Comparison of ENCODE assay signal across 21 cellular contexts in genomic region chr22:44179196-44179988, GRCh38. TPM values are rescaled to one million over a fixed set of nuclear protein-coding genes. Genes with fewer than 3 reads are reported as not detected.
DNase-seq lines count a peak whose midpoint lies in the region; FAIRE-seq and TF ChIP-seq lines count a peak whose summit lies in the region.
"Had no signal": no experiment of that assay in that cellular context is flagged by ENCODE, and none has a peak within 500 bp of the region (broad histone marks: within the 10 kb centered on the region; RNA-seq: fewer than 3 reads in every experiment).

No MANE protein-coding gene starts in this region.

- 73 to 78% methylated on average over 10 of the region's 10 CpGs for WGBS in ectodermal cell, 2 experiments

- DNase-seq in activated naive CD4-positive, alpha-beta T cell treated with anti-CD3 and anti-CD28 coated beads for 36 hours = no peak
- DNase-seq in superior temporal gyrus (ENCODE audit: extremely low spot score) (no peak), urothelium cell line (ENCODE audit: low spot score) (no peak)
- DNase-seq in CD8-positive, alpha-beta memory T cell = no peak
- DNase-seq: activated effector memory CD4-positive, alpha-beta T cell treated with anti-CD3 and anti-CD28 coated beads, Interleukin-2, amount 50 U/mL, for 16 hours; activated T-cell treated with anti-CD3 and anti-CD28 coated beads for 4 hours; brain microvascular endothelial cell; GOT3; left ventricle myocardium inferior; NCI-H146; NCI-H446; stimulated activated CD8-positive, alpha-beta memory T cell treated with anti-CD3 and anti-CD28 coated beads, Interleukin-4, amount 100 ng/mL, for 48 hours had no signal

- peak overlapping the region; percentile 77 for H3K4me2 ChIP-seq in Loucy (ENCODE audit: low read depth, low read length, poor library complexity, severe bottlenecking)
- H3K4me2 ChIP-seq: hepatocyte had no signal

- peaks cover 29% of the 10 kb centered on the region for H3K4me1 Mint-ChIP-seq in activated naive CD4-positive, alpha-beta T cell treated with anti-CD3 and anti-CD28 coated beads, Interleukin-2, amount 50 U/mL, for 24 hours
- peaks cover 15% of the 10 kb centered on the region for H3K4me1 Mint-ChIP-seq in activated naive CD4-positive, alpha-beta T cell treated with anti-CD3 and anti-CD28 coated beads for 36 hours (ENCODE audit: low read depth)
- H3K4me1 Mint-ChIP-seq in CD8-positive, alpha-beta memory T cell = peaks cover 18 to 30% (median 18%) of the 10 kb centered on the region in 3 donors

- H3K9me3 ChIP-seq in Loucy (ENCODE audit: insufficient read depth, low read depth, low read length) (no peaks in the 10 kb centered on the region), ectodermal cell (ENCODE audit: control insufficient read depth, low read length) (no peaks in the 10 kb centered on the region)
- H3K9me3 ChIP-seq in CD8-positive, alpha-beta memory T cell (ENCODE audit: low read length) = no peaks in the 10 kb centered on the region
- H3K9me3 ChIP-seq: esophagus muscularis mucosa, left ventricle myocardium inferior had no signal

- no peak overlapping the region for H3K4me3 Mint-ChIP-seq in activated naive CD4-positive, alpha-beta T cell treated with anti-CD3 and anti-CD28 coated beads, Interleukin-2, amount 50 U/mL, for 24 hours
- no peak overlapping the region for H3K4me3 Mint-ChIP-seq in activated naive CD4-positive, alpha-beta T cell treated with anti-CD3 and anti-CD28 coated beads for 36 hours
- peak overlapping the region in 1 of 7 donors; percentile 68 for H3K4me3 Mint-ChIP-seq in CD8-positive, alpha-beta memory T cell
- H3K4me3 Mint-ChIP-seq: neural crest cell had no signal

- H3K4me3 ChIP-seq in Loucy (ENCODE audit: low read length, poor library complexity, severe bottlenecking) = peak overlapping the region; percentile 89
- no peak overlapping the region for H3K4me3 ChIP-seq in ectodermal cell (ENCODE audit: insufficient read depth, low read depth, low read length)
- H3K4me3 ChIP-seq in CD8-positive, alpha-beta memory T cell (ENCODE audit: low read length) = no peak overlapping the region
- H3K4me3 ChIP-seq: esophagus muscularis mucosa, hepatocyte, left ventricle myocardium inferior had no signal

- peak overlapping the region; percentile 26 for H3K27ac ChIP-seq in ectodermal cell (ENCODE audit: insufficient read depth, low read depth, low read length, poor library complexity, severe bottlenecking)
- no peak overlapping the region for H3K27ac ChIP-seq in CD8-positive, alpha-beta memory T cell (ENCODE audit: low read depth, low read length)
- H3K27ac ChIP-seq: brain microvascular endothelial cell, esophagus muscularis mucosa, hepatocyte, left ventricle myocardium inferior had no signal

- H3K4me1 ChIP-seq in Loucy (ENCODE audit: insufficient read depth, low read length, poor library complexity, severe bottlenecking) (peaks cover 43% of the 10 kb centered on the region), ectodermal cell (ENCODE audit: control insufficient read depth, insufficient read depth, low read length) (peaks cover 22% of the 10 kb centered on the region)
- peaks cover 24% of the 10 kb centered on the region for H3K4me1 ChIP-seq in CD8-positive, alpha-beta memory T cell (ENCODE audit: insufficient read depth, low read length)
- H3K4me1 ChIP-seq: left ventricle myocardium inferior had no signal

- no peaks in the 10 kb centered on the region for H3K27me3 Mint-ChIP-seq in activated naive CD4-positive, alpha-beta T cell treated with anti-CD3 and anti-CD28 coated beads, Interleukin-2, amount 50 U/mL, for 24 hours
- no peaks in the 10 kb centered on the region for H3K27me3 Mint-ChIP-seq in activated naive CD4-positive, alpha-beta T cell treated with anti-CD3 and anti-CD28 coated beads for 36 hours (ENCODE audit: low read depth)
- no peaks in the 10 kb centered on the region for H3K27me3 Mint-ChIP-seq in CD8-positive, alpha-beta memory T cell
- H3K27me3 Mint-ChIP-seq: activated CD8-positive, alpha-beta T cell treated with anti-CD3 and anti-CD28 coated beads for 36 hours had no signal

- peaks cover 42% of the 10 kb centered on the region for H3K79me2 ChIP-seq in Loucy (ENCODE audit: insufficient read depth, low read length)
- H3K79me2 ChIP-seq: hepatocyte had no signal

- peaks cover 15% of the 10 kb centered on the region for H4K20me1 ChIP-seq in Loucy (ENCODE audit: insufficient read depth, low read length, poor library complexity, severe bottlenecking)

- no peak for TF ChIP-seq CTCF in Loucy (conservative IDR thresholded peaks at IDR 0.05; ENCODE audit: low read length)

- CTCF ChIA-PET in activated naive CD4-positive, alpha-beta T cell treated with anti-CD3 and anti-CD28 coated beads for 36 hours (lab: Charles Lee) = interaction anchor here (1.3 kb wide), 1 partner anchor 186 kb away, joined by 3 read pairs; no protein-coding TSS in a partner anchor
- CTCF ChIA-PET in CD8-positive, alpha-beta memory T cell (lab: Charles Lee) = no interaction called here

- no peaks in the 10 kb centered on the region for H3F3A ChIP-seq in Loucy (ENCODE audit: low read depth)

- H2AFZ ChIP-seq in Loucy (ENCODE audit: low read length) = no peak overlapping the region
- H2AFZ ChIP-seq: hepatocyte had no signal

- no peaks in the 10 kb centered on the region for H3K27me3 ChIP-seq in Loucy (ENCODE audit: insufficient read depth, low read length, poor library complexity, severe bottlenecking)
- no peaks in the 10 kb centered on the region for H3K27me3 ChIP-seq in ectodermal cell (ENCODE audit: control insufficient read depth, insufficient read depth, low read length, poor library complexity, severe bottlenecking)
- no peaks in the 10 kb centered on the region for H3K27me3 ChIP-seq in CD8-positive, alpha-beta memory T cell (ENCODE audit: insufficient read depth, low read length, poor library complexity, severe bottlenecking)
- H3K27me3 ChIP-seq: hepatocyte had no signal

- peak overlapping the region; percentile 35 for H3K27ac Mint-ChIP-seq in activated naive CD4-positive, alpha-beta T cell treated with anti-CD3 and anti-CD28 coated beads, Interleukin-2, amount 50 U/mL, for 24 hours
- no peak overlapping the region for H3K27ac Mint-ChIP-seq in activated naive CD4-positive, alpha-beta T cell treated with anti-CD3 and anti-CD28 coated beads for 36 hours
- H3K27ac Mint-ChIP-seq in CD8-positive, alpha-beta memory T cell = peak overlapping the region in 3 of 8 donors; percentile 10 to 57 (median 29)
- H3K27ac Mint-ChIP-seq: progenitor cell of endocrine pancreas had no signal

- intact Hi-C loops in activated naive CD4-positive, alpha-beta T cell treated with anti-CD3 and anti-CD28 coated beads for 36 hours (cut with micrococcal nuclease) = no loop called here

- H3K9ac ChIP-seq in Loucy (ENCODE audit: low read depth, low read length, poor library complexity, severe bottlenecking) = peak overlapping the region; percentile 96

- no peaks in the 10 kb centered on the region for H3K9me2 ChIP-seq in Loucy (replicated peaks; ENCODE audit: low read depth, low read length)

- no peaks in the 10 kb centered on the region; the same call in 1 of the 2 replicates for H3K36me3 ChIP-seq in Loucy (ENCODE audit: insufficient read depth, low read length)
- H3K36me3 ChIP-seq in ectodermal cell (ENCODE audit: control insufficient read depth, insufficient read depth, low read length) = no peaks in the 10 kb centered on the region
- peaks cover 6% of the 10 kb centered on the region for H3K36me3 ChIP-seq in CD8-positive, alpha-beta memory T cell (ENCODE audit: insufficient read depth, low read length)
- H3K36me3 ChIP-seq: brain microvascular endothelial cell, esophagus muscularis mucosa, left ventricle myocardium inferior had no signal

- POLR2A ChIA-PET in CD8-positive, alpha-beta memory T cell (lab: Charles Lee) = no interaction called here

- H3K36me3 Mint-ChIP-seq in activated naive CD4-positive, alpha-beta T cell treated with anti-CD3 and anti-CD28 coated beads, Interleukin-2, amount 50 U/mL, for 24 hours = no peaks in the 10 kb centered on the region
- peaks cover 4% of the 10 kb centered on the region for H3K36me3 Mint-ChIP-seq in activated naive CD4-positive, alpha-beta T cell treated with anti-CD3 and anti-CD28 coated beads for 36 hours (ENCODE audit: low read depth)
- peaks cover 0 to 21% (median 0%) of the 10 kb centered on the region in 3 donors for H3K36me3 Mint-ChIP-seq in CD8-positive, alpha-beta memory T cell

- no peak for FAIRE-seq in urothelium cell line (lab: Jason Lieb, UNC)
- FAIRE-seq: frontal cortex had no signal

- H3K9me3 Mint-ChIP-seq in activated naive CD4-positive, alpha-beta T cell treated with anti-CD3 and anti-CD28 coated beads, Interleukin-2, amount 50 U/mL, for 24 hours = no peaks in the 10 kb centered on the region
- no peaks in the 10 kb centered on the region for H3K9me3 Mint-ChIP-seq in activated naive CD4-positive, alpha-beta T cell treated with anti-CD3 and anti-CD28 coated beads for 36 hours
- no peaks in the 10 kb centered on the region for H3K9me3 Mint-ChIP-seq in CD8-positive, alpha-beta memory T cell
- H3K9me3 Mint-ChIP-seq: activated CD8-positive, alpha-beta T cell treated with anti-CD3 and anti-CD28 coated beads for 36 hours; neural crest cell had no signal

RNA-seq across cellular contexts. Expression of gene PARVG, which starts 1.3 kb away (rescaled TPM):
- 10 to 100 TPM; 64.6 to 67.8 TPM for total RNA-seq in activated naive CD4-positive, alpha-beta T cell treated with anti-CD3 and anti-CD28 coated beads for 36 hours
- polyA plus RNA-seq in ectodermal cell (2013, experiment 1 of 4) = 0.19 TPM
- polyA plus RNA-seq in ectodermal cell (2013, experiment 2 of 4) = not detected
- polyA plus RNA-seq in ectodermal cell (2013, experiment 3 of 4) = 0.37 TPM
- polyA plus RNA-seq in ectodermal cell (2013, experiment 4 of 4) = not detected
- 10 to 100 TPM; 56.0 to 57.4 TPM for total RNA-seq in CD8-positive, alpha-beta memory T cell
- 94.4 TPM for polyA plus RNA-seq in CD8-positive, alpha-beta memory T cell
- total RNA-seq: progenitor cell of endocrine pancreas had no signal
